In the genomic region with DNA sequence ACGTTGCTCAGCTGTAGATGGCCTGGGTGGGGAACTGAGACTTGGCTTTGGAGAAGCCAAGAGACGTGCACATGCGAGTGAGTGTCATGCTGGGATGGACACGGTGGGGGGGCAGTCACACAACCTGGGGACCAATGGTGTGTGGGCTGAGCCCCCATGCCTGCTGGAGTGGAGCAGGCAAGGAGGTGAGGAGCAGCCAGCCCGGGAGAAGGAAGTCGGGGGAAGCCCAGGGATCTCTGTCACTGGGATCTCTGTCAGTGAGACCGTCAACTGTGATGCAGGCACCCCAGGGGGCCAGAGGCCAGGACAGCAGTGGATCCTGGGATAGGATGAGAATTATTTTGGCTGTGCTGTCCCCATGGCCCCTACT, we compare ENCODE assay signal across 1 cellular context.
TF ChIP-seq lines count a peak whose summit lies in the region.

No MANE protein-coding gene starts in this region.

TF ChIP-seq in K562, 482 proteins besides CTCF, POLR2A, EP300 and RAD21:
- TF ChIP-seq, protein P1, sequence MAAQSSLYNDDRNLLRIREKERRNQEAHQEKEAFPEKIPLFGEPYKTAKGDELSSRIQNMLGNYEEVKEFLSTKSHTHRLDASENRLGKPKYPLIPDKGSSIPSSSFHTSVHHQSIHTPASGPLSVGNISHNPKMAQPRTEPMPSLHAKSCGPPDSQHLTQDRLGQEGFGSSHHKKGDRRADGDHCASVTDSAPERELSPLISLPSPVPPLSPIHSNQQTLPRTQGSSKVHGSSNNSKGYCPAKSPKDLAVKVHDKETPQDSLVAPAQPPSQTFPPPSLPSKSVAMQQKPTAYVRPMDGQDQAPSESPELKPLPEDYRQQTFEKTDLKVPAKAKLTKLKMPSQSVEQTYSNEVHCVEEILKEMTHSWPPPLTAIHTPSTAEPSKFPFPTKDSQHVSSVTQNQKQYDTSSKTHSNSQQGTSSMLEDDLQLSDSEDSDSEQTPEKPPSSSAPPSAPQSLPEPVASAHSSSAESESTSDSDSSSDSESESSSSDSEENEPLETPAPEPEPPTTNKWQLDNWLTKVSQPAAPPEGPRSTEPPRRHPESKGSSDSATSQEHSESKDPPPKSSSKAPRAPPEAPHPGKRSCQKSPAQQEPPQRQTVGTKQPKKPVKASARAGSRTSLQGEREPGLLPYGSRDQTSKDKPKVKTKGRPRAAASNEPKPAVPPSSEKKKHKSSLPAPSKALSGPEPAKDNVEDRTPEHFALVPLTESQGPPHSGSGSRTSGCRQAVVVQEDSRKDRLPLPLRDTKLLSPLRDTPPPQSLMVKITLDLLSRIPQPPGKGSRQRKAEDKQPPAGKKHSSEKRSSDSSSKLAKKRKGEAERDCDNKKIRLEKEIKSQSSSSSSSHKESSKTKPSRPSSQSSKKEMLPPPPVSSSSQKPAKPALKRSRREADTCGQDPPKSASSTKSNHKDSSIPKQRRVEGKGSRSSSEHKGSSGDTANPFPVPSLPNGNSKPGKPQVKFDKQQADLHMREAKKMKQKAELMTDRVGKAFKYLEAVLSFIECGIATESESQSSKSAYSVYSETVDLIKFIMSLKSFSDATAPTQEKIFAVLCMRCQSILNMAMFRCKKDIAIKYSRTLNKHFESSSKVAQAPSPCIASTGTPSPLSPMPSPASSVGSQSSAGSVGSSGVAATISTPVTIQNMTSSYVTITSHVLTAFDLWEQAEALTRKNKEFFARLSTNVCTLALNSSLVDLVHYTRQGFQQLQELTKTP (IDR thresholded peaks at IDR 0.05; ENCODE audit: low read depth in 1 of 2, partially characterized antibody in 2 of 2), result no peak
- TF ChIP-seq, protein P2, sequence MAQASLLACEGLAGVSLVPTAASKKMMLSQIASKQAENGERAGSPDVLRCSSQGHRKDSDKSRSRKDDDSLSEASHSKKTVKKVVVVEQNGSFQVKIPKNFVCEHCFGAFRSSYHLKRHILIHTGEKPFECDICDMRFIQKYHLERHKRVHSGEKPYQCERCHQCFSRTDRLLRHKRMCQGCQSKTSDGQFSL (CRISPR knock-in tag; IDR thresholded peaks at IDR 0.05), result peak; percentile 75
- TF ChIP-seq, protein P2 (tag; IDR thresholded peaks at IDR 0.05), result no peak
